Comparison of ENCODE assay signal across 8 cellular contexts in the genomic region with DNA sequence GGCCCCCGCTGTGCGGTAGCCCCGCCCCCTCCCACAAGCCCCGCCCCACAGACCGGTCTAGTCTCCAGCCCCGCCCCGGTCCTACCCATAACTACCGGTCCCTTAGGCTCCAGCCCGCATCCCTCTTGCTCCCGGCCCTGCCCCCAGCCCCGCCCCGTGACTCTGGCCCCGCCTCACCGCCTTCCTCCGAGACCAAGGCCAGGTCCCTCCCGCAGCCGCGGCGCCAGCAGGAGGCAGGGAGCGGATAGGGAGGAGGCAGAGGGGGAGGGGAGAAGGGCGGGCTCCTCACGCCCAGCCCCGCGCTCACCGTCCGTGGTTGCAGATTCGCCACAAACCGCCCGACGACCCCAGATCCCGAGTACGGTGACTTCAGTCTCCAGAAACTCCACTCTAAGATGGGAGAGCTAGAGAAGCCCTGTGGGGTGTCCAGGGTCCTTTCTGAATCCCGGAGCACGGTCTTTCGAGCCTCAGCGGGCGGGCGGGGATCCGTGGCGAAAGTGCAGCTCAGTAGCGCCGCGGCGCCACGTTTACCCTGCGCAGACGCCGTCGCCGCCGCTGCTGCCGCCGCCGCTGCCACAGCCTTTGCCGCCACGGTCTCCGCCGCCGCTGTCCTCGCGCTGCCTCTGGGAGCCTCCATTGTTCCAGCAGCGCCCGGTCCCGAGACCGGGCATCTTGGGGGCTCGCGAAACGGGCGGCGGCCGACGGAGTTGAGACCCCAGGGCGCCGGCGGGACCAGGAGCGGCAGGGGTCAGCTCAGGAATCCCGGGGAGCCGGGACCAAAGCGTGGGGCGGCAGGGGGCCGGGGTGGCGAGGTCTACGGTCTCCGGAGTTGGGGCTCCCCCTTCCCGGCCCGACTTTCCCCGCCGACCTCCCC. TPM values are rescaled to one million over a fixed set of nuclear protein-coding genes. Genes with fewer than 3 reads are reported as not detected.
DNase-seq lines count a peak whose midpoint lies in the region; ATAC-seq and TF ChIP-seq lines count a peak whose summit lies in the region.

A gene with protein sequence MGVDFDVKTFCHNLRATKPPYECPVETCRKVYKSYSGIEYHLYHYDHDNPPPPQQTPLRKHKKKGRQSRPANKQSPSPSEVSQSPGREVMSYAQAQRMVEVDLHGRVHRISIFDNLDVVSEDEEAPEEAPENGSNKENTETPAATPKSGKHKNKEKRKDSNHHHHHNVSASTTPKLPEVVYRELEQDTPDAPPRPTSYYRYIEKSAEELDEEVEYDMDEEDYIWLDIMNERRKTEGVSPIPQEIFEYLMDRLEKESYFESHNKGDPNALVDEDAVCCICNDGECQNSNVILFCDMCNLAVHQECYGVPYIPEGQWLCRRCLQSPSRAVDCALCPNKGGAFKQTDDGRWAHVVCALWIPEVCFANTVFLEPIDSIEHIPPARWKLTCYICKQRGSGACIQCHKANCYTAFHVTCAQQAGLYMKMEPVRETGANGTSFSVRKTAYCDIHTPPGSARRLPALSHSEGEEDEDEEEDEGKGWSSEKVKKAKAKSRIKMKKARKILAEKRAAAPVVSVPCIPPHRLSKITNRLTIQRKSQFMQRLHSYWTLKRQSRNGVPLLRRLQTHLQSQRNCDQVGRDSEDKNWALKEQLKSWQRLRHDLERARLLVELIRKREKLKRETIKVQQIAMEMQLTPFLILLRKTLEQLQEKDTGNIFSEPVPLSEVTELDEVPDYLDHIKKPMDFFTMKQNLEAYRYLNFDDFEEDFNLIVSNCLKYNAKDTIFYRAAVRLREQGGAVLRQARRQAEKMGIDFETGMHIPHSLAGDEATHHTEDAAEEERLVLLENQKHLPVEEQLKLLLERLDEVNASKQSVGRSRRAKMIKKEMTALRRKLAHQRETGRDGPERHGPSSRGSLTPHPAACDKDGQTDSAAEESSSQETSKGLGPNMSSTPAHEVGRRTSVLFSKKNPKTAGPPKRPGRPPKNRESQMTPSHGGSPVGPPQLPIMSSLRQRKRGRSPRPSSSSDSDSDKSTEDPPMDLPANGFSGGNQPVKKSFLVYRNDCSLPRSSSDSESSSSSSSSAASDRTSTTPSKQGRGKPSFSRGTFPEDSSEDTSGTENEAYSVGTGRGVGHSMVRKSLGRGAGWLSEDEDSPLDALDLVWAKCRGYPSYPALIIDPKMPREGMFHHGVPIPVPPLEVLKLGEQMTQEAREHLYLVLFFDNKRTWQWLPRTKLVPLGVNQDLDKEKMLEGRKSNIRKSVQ (N-terminal part only) (plus strand): TSS at position 530 of the 874 bp plus-strand sequence. CDS start 2,406 bp downstream, outside the sequence.

- POLR2A ChIA-PET in activated CD8-positive, alpha-beta memory T cell treated with anti-CD3 and anti-CD28 coated beads for 36 hours (lab: Charles Lee) = interaction anchor here (0.5 to 3.1 kb wide), 3 partner anchors 21 to 82 kb away, joined by 3 to 10 read pairs (median 3); partner anchors contain the start of genes ARPC4 and MTMR14

- peak within 1 kb of the TSS; percentile 93 for H3K27ac Mint-ChIP-seq in memory B cell

- peaks cover 5% of the 10 kb centered on the region for H3K36me3 Mint-ChIP-seq in memory B cell

- TF ChIP-seq CTCF in GM20000 (IDR thresholded peaks at IDR 0.05; ENCODE audit: extremely low read depth, missing control alignments) = no peak

- H3K4me3 Mint-ChIP-seq in memory B cell = peak within 1 kb of the TSS; percentile 99

- DNase-seq in CMK (ENCODE audit: low read depth) (peak; percentile 97), GM20000 (ENCODE audit: low spot score) (peak; percentile 99), HT-29 (ENCODE audit: low spot score) (peak; percentile 93), NOMO-1 (lab: John Stamatoyannopoulos, UW; ENCODE audit: unreplicated experiment in 2 of 2) (peak; percentile 95 to 98), memory B cell (ENCODE audit: low spot score in 2 of 2) (peak; percentile 96 to 97)
- peak; percentile 98 to 100 (median 100) for DNase-seq in effector memory CD4-positive, alpha-beta T cell
- peak; percentile 98 for DNase-seq in stimulated activated CD8-positive, alpha-beta memory T cell treated with anti-CD3 and anti-CD28 coated beads, Interleukin-12 subunit alpha, Interleukin-12 subunit beta, amount 100 ng/mL, for 24 hours (ENCODE audit: extremely low read depth)

- no peaks in the 10 kb centered on the region for H3K9me3 Mint-ChIP-seq in memory B cell

- H3K4me3 ChIP-seq in effector memory CD4-positive, alpha-beta T cell (ENCODE audit: insufficient read depth, low read depth, low read length, poor library complexity, severe bottlenecking) = peak within 1 kb of the TSS; percentile 77

- H3K27ac ChIP-seq in effector memory CD4-positive, alpha-beta T cell (ENCODE audit: insufficient read depth, low read length, poor library complexity, severe bottlenecking) = peak within 1 kb of the TSS; percentile 92

- H3K27me3 ChIP-seq in effector memory CD4-positive, alpha-beta T cell (replicated peaks; ENCODE audit: control insufficient read depth, insufficient read depth, low read length, poor library complexity, severe bottlenecking) = no peaks in the 10 kb centered on the region

- CTCF ChIA-PET in activated CD8-positive, alpha-beta memory T cell treated with anti-CD3 and anti-CD28 coated beads for 36 hours (lab: Charles Lee) = interaction anchor here (0.5 to 1.4 kb wide), 2 partner anchors 60 to 517 kb away, joined by 3 to 4 read pairs; partner anchors contain the start of gene TATDN2

- peak; percentile 90 for ATAC-seq in memory B cell (ENCODE audit: low read depth)

- H3K36me3 ChIP-seq in effector memory CD4-positive, alpha-beta T cell (ENCODE audit: control insufficient read depth, insufficient read depth, low read length) = peaks cover 18% of the 10 kb centered on the region

- no peaks in the 10 kb centered on the region for H3K27me3 Mint-ChIP-seq in memory B cell

- peaks cover 38% of the 10 kb centered on the region for H3K4me1 Mint-ChIP-seq in memory B cell

- peaks cover 20% of the 10 kb centered on the region for H3K4me1 ChIP-seq in effector memory CD4-positive, alpha-beta T cell (ENCODE audit: control insufficient read depth, insufficient read depth, low read length, poor library complexity, severe bottlenecking)

- H3K9me3 ChIP-seq in effector memory CD4-positive, alpha-beta T cell (ENCODE audit: control insufficient read depth, low read length) = no peaks in the 10 kb centered on the region

RNA-seq across cellular contexts. Expression of the gene that starts here (rescaled TPM):
- total RNA-seq in HT-29 (2014; rRNA removed; shearing (Covaris generic)) = 23.4 and 23.8 TPM in 2 replicates
- total RNA-seq in activated CD8-positive, alpha-beta memory T cell treated with anti-CD3 and anti-CD28 coated beads for 36 hours = 10 to 100 TPM; 44.4 to 44.8 TPM

Comparison
In these comparisons a context has a peak if more than half of its experiments do, and no peak if none do; other contexts are left out.
1. Peak in every context shown above with its lines: DNase-seq, ATAC-seq, H3K4me3 ChIP-seq and H3K27ac ChIP-seq.